11 cellular contexts compared by ENCODE assay signal in the genomic region with DNA sequence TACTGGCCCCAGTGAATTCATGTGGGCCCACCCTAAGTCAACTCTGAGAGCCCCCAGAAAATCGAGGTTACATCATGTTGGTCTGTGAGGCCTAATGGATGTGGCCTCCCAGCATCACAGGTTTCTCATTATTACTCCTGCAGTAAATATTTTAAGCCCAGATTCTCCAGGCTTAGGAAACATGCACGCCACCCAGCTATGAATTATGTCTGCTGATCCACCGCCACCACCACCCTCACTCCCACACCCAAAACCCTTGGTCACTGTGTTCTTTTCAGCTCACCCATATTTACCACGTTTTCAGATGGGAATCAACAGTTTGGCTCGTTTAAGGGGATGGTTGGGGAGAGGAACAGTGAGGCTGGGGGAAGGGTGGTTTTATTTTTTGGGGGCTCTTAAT.
DNase-seq lines count a peak whose midpoint lies in the region; ATAC-seq and TF ChIP-seq lines count a peak whose summit lies in the region.
"Had no signal": no experiment of that assay in that cellular context is flagged by ENCODE, and none has a peak within 500 bp of the region (broad histone marks: within the 10 kb centered on the region; RNA-seq: fewer than 3 reads in every experiment).

No MANE protein-coding gene starts in this region.

- H3K27me3 Mint-ChIP-seq in Caco-2 (ENCODE audit: insufficient read depth, unreplicated experiment) (no peaks in the 10 kb centered on the region), natural killer cell (ENCODE audit: low read depth in 2 of 2) (no peaks in the 10 kb centered on the region)

- H3K27me3 ChIP-seq in Caco-2 (replicated peaks; ENCODE audit: control insufficient read depth, insufficient read depth, low read length) = no peaks in the 10 kb centered on the region
- H3K27me3 ChIP-seq: adrenal gland, thyroid gland had no signal

- CTCF ChIA-PET in Caco-2 (lab: Charles Lee) (interaction anchor here (1.8 kb wide), 1 partner anchor 15 kb away, joined by 4 read pairs; no protein-coding TSS in a partner anchor), RWPE1 (lab: Yijun Ruan, JAX) (no interaction called here)

- H3K36me3 ChIP-seq in Caco-2 (ENCODE audit: control insufficient read depth, insufficient read depth, low read length) = peaks cover 5% of the 10 kb centered on the region
- H3K36me3 ChIP-seq: adrenal gland, thyroid gland had no signal

- H3K4me1 ChIP-seq in Caco-2 = peaks cover 18% of the 10 kb centered on the region
- H3K4me1 ChIP-seq: adrenal gland had no signal

- no TSS peak for BruUV-seq in Caco-2 (replicated peaks; lab: Mats Ljungman, UMichigan)

- H3K36me3 Mint-ChIP-seq in Caco-2 (ENCODE audit: insufficient read depth, unreplicated experiment) = peaks cover 81% of the 10 kb centered on the region
- no peaks in the 10 kb centered on the region for H3K36me3 Mint-ChIP-seq in natural killer cell

- ATAC-seq in GM21529 (IDR thresholded peaks at IDR 0.05; ENCODE audit: unreplicated experiment) = peak; percentile 5
- ATAC-seq in natural killer cell = no peak

- H3K4me1 Mint-ChIP-seq in Caco-2 (ENCODE audit: low read depth, unreplicated experiment) = peaks cover 35% of the 10 kb centered on the region
- H3K4me1 Mint-ChIP-seq in natural killer cell = peaks cover 61 to 72% of the 10 kb centered on the region in 2 donors

- no peak overlapping the region for H3K4me3 Mint-ChIP-seq in Caco-2 (ENCODE audit: unreplicated experiment)
- no peak overlapping the region for H3K4me3 Mint-ChIP-seq in natural killer cell

- intact Hi-C loops in Caco-2 (cut with micrococcal nuclease; ENCODE audit: unreplicated experiment) (no loop called here), natural killer cell (cut with micrococcal nuclease) (loop anchor here (5.0 kb wide), 1 partner anchor 76 kb away; no protein-coding TSS in a partner anchor)

- H3K27ac Mint-ChIP-seq in Caco-2 (ENCODE audit: unreplicated experiment) (peak overlapping the region; percentile 21), natural killer cell (peak overlapping the region; percentile 75 to 83)

- peak overlapping the region; percentile 34; the same call in 1 of the 2 replicates for H3K27ac ChIP-seq in RWPE1
- H3K27ac ChIP-seq: adrenal gland, thyroid gland had no signal

- H3K9me3 Mint-ChIP-seq in Caco-2 (ENCODE audit: unreplicated experiment) = no peaks in the 10 kb centered on the region
- H3K9me3 Mint-ChIP-seq in natural killer cell = no peaks in the 10 kb centered on the region

- POLR2A ChIA-PET in Caco-2 (lab: Charles Lee) = no interaction called here
- POLR2A ChIA-PET in RWPE1 (lab: Yijun Ruan, JAX; ENCODE audit: low non-redundant PET) = no interaction called here

- TF ChIP-seq CTCF in Caco-2 (IDR thresholded peaks at IDR 0.05; ENCODE audit: insufficient read depth in 1 of 2, low read depth in 1 of 2, low read length in 1 of 2, severe bottlenecking in 1 of 2, unreplicated experiment in 1 of 2) (no peak), RWPE1 (conservative IDR thresholded peaks at IDR 0.05; ENCODE audit: low read depth) (no peak), natural killer cell (IDR thresholded peaks at IDR 0.05) (no peak)

- no peak for DNase-seq in Caco-2
- no peak for DNase-seq in RWPE1 (ENCODE audit: low spot score)
- DNase-seq in natural killer cell = no peak
- no peak for DNase-seq in D341Med (ENCODE audit: low spot score)
- DNase-seq in NCI-H345 (lab: John Stamatoyannopoulos, UW) = no peak
- DNase-seq in NCI-H187 treated with DMSO at 0.1 percent for 48 hours (lab: John Stamatoyannopoulos, UW) = no peak
- DNase-seq in NCI-H1417 (lab: John Stamatoyannopoulos, UW) = no peak
- DNase-seq: DMS79 treated with DMSO at 0.1 percent for 48 hours, thyroid gland had no signal

- no peak overlapping the region for H3K4me3 ChIP-seq in Caco-2 (ENCODE audit: low read depth, low read length)
- H3K4me3 ChIP-seq: adrenal gland, thyroid gland had no signal

- H3K9me3 ChIP-seq in Caco-2 = no peaks in the 10 kb centered on the region
- H3K9me3 ChIP-seq: adrenal gland, thyroid gland had no signal
